Comparison of ENCODE assay signal across 11 cellular contexts in genomic region chr9:26669641-26670040, GRCh38.
DNase-seq lines count a peak whose midpoint lies in the region; ATAC-seq and TF ChIP-seq lines count a peak whose summit lies in the region.
"Had no signal": no experiment of that assay in that cellular context is flagged by ENCODE, and none has a peak within 500 bp of the region (broad histone marks: within the 10 kb centered on the region; RNA-seq: fewer than 3 reads in every experiment).

No MANE protein-coding gene starts in this region.

- H3K9me3 Mint-ChIP-seq in stimulated activated effector memory CD8-positive, alpha-beta T cell treated with anti-CD3 and anti-CD28 coated beads, Interleukin-12 subunit alpha, Interleukin-12 subunit beta, amount 100 ng/mL, for 72 hours: no peaks in the 10 kb centered on the region
- H3K9me3 Mint-ChIP-seq: mesothelial cell of epicardium had no signal

- no peak overlapping the region for H3K4me3 Mint-ChIP-seq in stimulated activated effector memory CD8-positive, alpha-beta T cell treated with anti-CD3 and anti-CD28 coated beads, Interleukin-12 subunit alpha, Interleukin-12 subunit beta, amount 100 ng/mL, for 72 hours
- H3K4me3 Mint-ChIP-seq: mesothelial cell of epicardium had no signal

- peak overlapping the region; percentile 46; the same call in 1 of the 2 replicates for H3K4me2 ChIP-seq in OCI-LY1 (ENCODE audit: low read length)
- H3K4me2 ChIP-seq: KMS-11 had no signal

- H3K4me3 ChIP-seq in OCI-LY1 (ENCODE audit: low read depth, low read length, poor library complexity, severe bottlenecking): no peak overlapping the region

- no peaks in the 10 kb centered on the region for H3K9me3 ChIP-seq in OCI-LY1 (ENCODE audit: low read length)

- H3K79me2 ChIP-seq in OCI-LY1 (ENCODE audit: insufficient read depth, low read length): no peaks in the 10 kb centered on the region

- H3K4me1 Mint-ChIP-seq in stimulated activated effector memory CD8-positive, alpha-beta T cell treated with anti-CD3 and anti-CD28 coated beads, Interleukin-12 subunit alpha, Interleukin-12 subunit beta, amount 100 ng/mL, for 72 hours: no peaks in the 10 kb centered on the region

- ATAC-seq in GM18511 (IDR thresholded peaks at IDR 0.05; ENCODE audit: unreplicated experiment): peak; percentile 76
- ATAC-seq in HG02759 (IDR thresholded peaks at IDR 0.05; ENCODE audit: unreplicated experiment): peak; percentile 40
- no peak for ATAC-seq in Right ventricle myocardium superior (ENCODE audit: poor library complexity)
- ATAC-seq in stimulated activated effector memory CD8-positive, alpha-beta T cell treated with anti-CD3 and anti-CD28 coated beads, Interleukin-12 subunit alpha, Interleukin-12 subunit beta, amount 100 ng/mL, for 72 hours: no peak

- no peaks in the 10 kb centered on the region for H3K27me3 ChIP-seq in OCI-LY1 (ENCODE audit: insufficient read depth, low read length)

- H3K27ac ChIP-seq in OCI-LY1 (ENCODE audit: low read depth, low read length, poor library complexity, severe bottlenecking): peak overlapping the region; percentile 69
- H3K27ac ChIP-seq: KMS-11 had no signal

- no peaks in the 10 kb centered on the region for H3F3A ChIP-seq in OCI-LY1 (ENCODE audit: insufficient read depth, low read length)

- H3K4me1 ChIP-seq in OCI-LY1 (ENCODE audit: insufficient read depth, low read length, severe bottlenecking): peaks cover 54% of the 10 kb centered on the region

- H4K20me1 ChIP-seq in OCI-LY1 (ENCODE audit: insufficient read depth, low read length): no peaks in the 10 kb centered on the region

- no peaks in the 10 kb centered on the region for H3K36me3 ChIP-seq in OCI-LY1 (ENCODE audit: insufficient read depth, low read length)

- H3K36me3 Mint-ChIP-seq in stimulated activated effector memory CD8-positive, alpha-beta T cell treated with anti-CD3 and anti-CD28 coated beads, Interleukin-12 subunit alpha, Interleukin-12 subunit beta, amount 100 ng/mL, for 72 hours: no peaks in the 10 kb centered on the region
- H3K36me3 Mint-ChIP-seq: mesothelial cell of epicardium had no signal

- H3K9ac ChIP-seq in OCI-LY1 (ENCODE audit: low read length): peak overlapping the region; percentile 22; the same call in 1 of the 2 replicates
- H3K9ac ChIP-seq: KMS-11 had no signal

- no peak for TF ChIP-seq CTCF in OCI-LY1 (IDR thresholded peaks at IDR 0.05; ENCODE audit: low read length)

- H3K9me2 ChIP-seq in OCI-LY1 (ENCODE audit: low read depth, low read length): no peaks in the 10 kb centered on the region

- H2AFZ ChIP-seq in OCI-LY1 (ENCODE audit: low read length): no peak overlapping the region

- H3K27ac Mint-ChIP-seq in stimulated activated effector memory CD8-positive, alpha-beta T cell treated with anti-CD3 and anti-CD28 coated beads, Interleukin-12 subunit alpha, Interleukin-12 subunit beta, amount 100 ng/mL, for 72 hours: no peak overlapping the region
- H3K27ac Mint-ChIP-seq: mesothelial cell of epicardium had no signal

- intact Hi-C loops in Right ventricle myocardium superior (cut with DNase I): no loop called here

- DNase-seq in medulla oblongata (ENCODE audit: extremely low spot score) (peak; percentile 41), SW 1271 (lab: John Stamatoyannopoulos, UW) (no peak), iPS-NIHi11 (ENCODE audit: low spot score) (no peak), Right ventricle myocardium superior (no peak)
- DNase-seq in stimulated activated effector memory CD8-positive, alpha-beta T cell treated with anti-CD3 and anti-CD28 coated beads, Interleukin-12 subunit alpha, Interleukin-12 subunit beta, amount 100 ng/mL, for 72 hours (ENCODE audit: low spot score in 2 of 2): no peak
- DNase-seq: stimulated activated CD4-positive, alpha-beta T cell treated with anti-CD3 and anti-CD28 coated beads, Interleukin-12 subunit alpha, Interleukin-12 subunit beta, amount 100 ng/mL, for 4 hours had no signal

Comparison
In these comparisons a context has a peak if more than half of its experiments do, and no peak if none do; other contexts are left out.
1. ATAC-seq: peak in GM18511 (single experiment) and HG02759 (single experiment); none in Right ventricle myocardium superior (single experiment) and stimulated activated effector memory CD8-positive, alpha-beta T cell treated with anti-CD3 and anti-CD28 coated beads, Interleukin-12 subunit alpha, Interleukin-12 subunit beta, amount 100 ng/mL, for 72 hours (single experiment).